In the genomic region with DNA sequence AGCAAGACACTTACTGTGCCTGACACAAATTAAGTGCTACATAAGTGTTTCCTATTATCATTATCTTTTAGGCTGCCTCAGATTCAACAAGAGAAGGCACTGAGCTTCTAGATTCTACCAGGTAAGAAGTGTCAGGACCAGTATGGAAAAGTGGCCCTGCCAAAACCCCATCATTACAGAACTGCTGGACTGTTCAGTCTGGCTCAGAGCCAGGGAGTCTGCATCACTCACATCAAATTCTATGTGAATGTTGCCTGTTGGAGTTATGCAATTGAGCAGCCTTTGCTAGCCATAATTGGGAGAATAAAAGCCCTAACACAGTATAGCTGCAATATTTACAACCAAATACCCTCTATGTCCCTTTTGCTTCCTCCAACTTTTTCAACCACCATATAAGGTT, we compare ENCODE assay signal across 20 cellular contexts.
DNase-seq lines count a peak whose midpoint lies in the region; ATAC-seq and TF ChIP-seq lines count a peak whose summit lies in the region.
"Had no signal": no experiment of that assay in that cellular context is flagged by ENCODE, and none has a peak within 500 bp of the region (broad histone marks: within the 10 kb centered on the region; RNA-seq: fewer than 3 reads in every experiment).

No MANE protein-coding gene starts in this region.

- H3K4me3 ChIP-seq in A673 (ENCODE audit: low read depth, low read length, poor library complexity, severe bottlenecking) (no peak overlapping the region), RWPE2 (ENCODE audit: severe bottlenecking) (no peak overlapping the region)
- H3K4me3 ChIP-seq: SJCRH30, testis had no signal

- DNase-seq in A673 (ENCODE audit: low spot score) (peak; percentile 27), H4 (ENCODE audit: low spot score) (peak; percentile 7), RWPE2 (ENCODE audit: low spot score) (peak; percentile 70), fibroblast of peridontal ligament (ENCODE audit: extremely low read depth) (peak; percentile 64), Calu3 (no peak), NCI-H2029 treated with DMSO at 0.1 percent for 48 hours (lab: John Stamatoyannopoulos, UW) (no peak), iPS-NIHi11 (ENCODE audit: low spot score) (no peak), 8988T (no peak)
- DNase-seq: activated CD8-positive, alpha-beta memory T cell treated with anti-CD3 and anti-CD28 coated beads for 24 hours; activated effector memory CD4-positive, alpha-beta T cell treated with Interleukin-2 at 50 U/mL for 16 hours; DMS79; effector memory CD8-positive, alpha-beta T cell; head of caudate nucleus; left colon; NCI-H2029; NK-92 treated with Interleukin-12 subunit alpha and Interleukin-12 subunit beta, amount 100 ng/mL, for 24 hours; posterior cingulate gyrus; SJCRH30; testis had no signal

- H3K27ac ChIP-seq in A673 (ENCODE audit: low read depth, low read length, poor library complexity, severe bottlenecking) (no peak overlapping the region), RWPE2 (ENCODE audit: poor library complexity, severe bottlenecking) (peak overlapping the region; percentile 89)
- H3K27ac ChIP-seq: SJCRH30, testis had no signal

- H3K36me3 ChIP-seq in A673 (ENCODE audit: insufficient read depth, low read length, poor library complexity, severe bottlenecking) (no peaks in the 10 kb centered on the region), RWPE2 (ENCODE audit: low read depth) (no peaks in the 10 kb centered on the region)

- TF ChIP-seq CTCF in A673 (conservative IDR thresholded peaks at IDR 0.05; ENCODE audit: low read depth, low read length) (no peak), RWPE2 (IDR thresholded peaks at IDR 0.05; ENCODE audit: poor library complexity, severe bottlenecking) (no peak), Calu3 (IDR thresholded peaks at IDR 0.05; ENCODE audit: unreplicated experiment) (no peak)

- H3K4me1 ChIP-seq in A673 (ENCODE audit: insufficient read depth, low read length, poor library complexity, severe bottlenecking) (peaks cover 22% of the 10 kb centered on the region), RWPE2 (ENCODE audit: insufficient read depth, poor library complexity, severe bottlenecking) (peaks cover 60% of the 10 kb centered on the region)
- H3K4me1 ChIP-seq: testis had no signal

- H3K4me1 Mint-ChIP-seq in Calu3 (ENCODE audit: low read depth, unreplicated experiment): peaks cover 19% of the 10 kb centered on the region

- CTCF ChIA-PET in A673 (lab: Charles Lee): no interaction called here
- CTCF ChIA-PET in Calu3 (lab: Charles Lee): no interaction called here

- intact Hi-C loops in A673 (cut with micrococcal nuclease; ENCODE audit: unreplicated experiment) (no loop called here), Calu3 (cut with micrococcal nuclease; ENCODE audit: unreplicated experiment) (no loop called here)

- POLR2A ChIA-PET in A673 (lab: Charles Lee; ENCODE audit: low non-redundant PET): no interaction called here

- no peaks in the 10 kb centered on the region for H3K9me3 Mint-ChIP-seq in Calu3 (ENCODE audit: low read depth, unreplicated experiment)
- H3K9me3 Mint-ChIP-seq: brain; effector memory CD8-positive, alpha-beta T cell had no signal

- H3K27me3 ChIP-seq in A673 (replicated peaks; ENCODE audit: insufficient read depth, low read depth, low read length, poor library complexity) (no peaks in the 10 kb centered on the region), RWPE2 (ENCODE audit: insufficient read depth, poor library complexity, severe bottlenecking) (no peaks in the 10 kb centered on the region)
- H3K27me3 ChIP-seq: SJCRH30, testis had no signal

- BruUV-seq in A673 (replicated peaks; lab: Mats Ljungman, UMichigan) (no TSS peak), Calu3 (replicated peaks; lab: Mats Ljungman, UMichigan) (no TSS peak)

- no peak overlapping the region for H3K27ac Mint-ChIP-seq in Calu3 (ENCODE audit: unreplicated experiment)

- no peaks in the 10 kb centered on the region for H3K9me3 ChIP-seq in A673 (ENCODE audit: low read depth, low read length, poor library complexity, severe bottlenecking)
- H3K9me3 ChIP-seq in RWPE2 (ENCODE audit: severe bottlenecking): no peaks in the 10 kb centered on the region
- H3K9me3 ChIP-seq: SJCRH30, testis had no signal

- no peaks in the 10 kb centered on the region for H3K36me3 Mint-ChIP-seq in Calu3 (ENCODE audit: insufficient read depth, unreplicated experiment)

- H3K27me3 Mint-ChIP-seq in Calu3 (ENCODE audit: unreplicated experiment): no peaks in the 10 kb centered on the region
- H3K27me3 Mint-ChIP-seq: brain; effector memory CD8-positive, alpha-beta T cell had no signal

- H3K4me3 Mint-ChIP-seq in Calu3 (ENCODE audit: low read depth, unreplicated experiment): no peak overlapping the region
- H3K4me3 Mint-ChIP-seq: brain; effector memory CD8-positive, alpha-beta T cell had no signal

- ATAC-seq in RWPE2 (ENCODE audit: low read depth): peak; percentile 36; the same call in 1 of the 3 replicates
- ATAC-seq: effector memory CD8-positive, alpha-beta T cell; left colon had no signal

Comparison
In these comparisons a context has a peak if more than half of its experiments do, and no peak if none do; other contexts are left out.
1. DNase-seq: peak in A673 (single experiment), H4 (single experiment), RWPE2 (single experiment) and fibroblast of peridontal ligament (single experiment); none in Calu3 (single experiment), NCI-H2029 treated with DMSO at 0.1 percent for 48 hours (single experiment), iPS-NIHi11 (single experiment) and 8988T (single experiment).